20 cellular contexts compared by ENCODE assay signal in genomic region chr7:124914298-124914697, GRCh38.
DNase-seq lines count a peak whose midpoint lies in the region; ATAC-seq and TF ChIP-seq lines count a peak whose summit lies in the region.
"Had no signal": no experiment of that assay in that cellular context is flagged by ENCODE, and none has a peak within 500 bp of the region (broad histone marks: within the 10 kb centered on the region; RNA-seq: fewer than 3 reads in every experiment).

No MANE protein-coding gene starts in this region.

- H3F3A ChIP-seq in MM.1S (ENCODE audit: insufficient read depth, low read length) = peaks cover 22% of the 10 kb centered on the region

- ATAC-seq in GM18870 (IDR thresholded peaks at IDR 0.05; ENCODE audit: unreplicated experiment) = peak; percentile 71
- peak; percentile 80 for ATAC-seq in GM21526 (IDR thresholded peaks at IDR 0.05; ENCODE audit: low FRiP score, unreplicated experiment)
- ATAC-seq in HG02885 (IDR thresholded peaks at IDR 0.05; ENCODE audit: poor library complexity, unreplicated experiment) = peak; percentile 69
- ATAC-seq in HG03571 (IDR thresholded peaks at IDR 0.05; ENCODE audit: unreplicated experiment) = no peak
- ATAC-seq: HepG2; natural killer cell treated with Interleukin-12 subunit alpha and Interleukin-12 subunit beta and Interleukin-15 and Interleukin-18, amount 100 ng/mL, for 72 hours had no signal

- CTCF ChIA-PET in activated naive CD4-positive, alpha-beta T cell treated with anti-CD3 and anti-CD28 coated beads, Interleukin-2, amount 10 ng/mL, durations not matched to agents 7 days and 5 days (lab: Charles Lee) = no interaction called here

- no peaks in the 10 kb centered on the region for H3K9me2 ChIP-seq in MM.1S (replicated peaks; ENCODE audit: insufficient read depth, low read length)

- no peak for TF ChIP-seq CTCF in MM.1S (IDR thresholded peaks at IDR 0.05; ENCODE audit: low read length)

- peaks cover 47% of the 10 kb centered on the region for H3K4me1 ChIP-seq in MM.1S (ENCODE audit: low read length)
- H3K4me1 ChIP-seq: prostate gland had no signal

- peak; percentile 77 for DNase-seq in MM.1S
- no peak for DNase-seq in activated naive CD4-positive, alpha-beta T cell treated with anti-CD3 and anti-CD28 coated beads, Interleukin-2, amount 10 ng/mL, durations not matched to agents 7 days and 5 days
- DNase-seq in DMS 273 treated with DMSO at 0.1 percent for 48 hours (lab: John Stamatoyannopoulos, UW) = no peak
- DNase-seq: activated CD4-positive, alpha-beta T cell treated with anti-CD3 and anti-CD28 coated beads for 48 hours; activated naive CD4-positive, alpha-beta T cell treated with Interleukin-2 at 50 U/mL for 16 hours; activated T-cell treated with anti-CD3 and anti-CD28 coated beads for 4 hours; COR-L47; kidney glomerular epithelial cell; mesendoderm; MG63; NCI-H226; NK-92 treated with Interleukin-12 subunit alpha and Interleukin-12 subunit beta, amount 100 ng/mL, for 24 hours; RPMI8226 had no signal

- no peaks in the 10 kb centered on the region for H3K4me1 Mint-ChIP-seq in activated naive CD4-positive, alpha-beta T cell treated with anti-CD3 and anti-CD28 coated beads, Interleukin-2, amount 10 ng/mL, durations not matched to agents 7 days and 5 days

- H3K4me3 ChIP-seq in MM.1S (ENCODE audit: low read length) = no peak overlapping the region
- H3K4me3 ChIP-seq: MG63, prostate gland had no signal

- no peaks in the 10 kb centered on the region for H3K9me3 ChIP-seq in MM.1S (replicated peaks; ENCODE audit: insufficient read depth, low read length)
- H3K9me3 ChIP-seq: MG63, prostate gland had no signal

- peak overlapping the region; percentile 21; the same call in 1 of the 2 replicates for H3K9ac ChIP-seq in MM.1S (ENCODE audit: low read length)

- H3K36me3 Mint-ChIP-seq in activated naive CD4-positive, alpha-beta T cell treated with anti-CD3 and anti-CD28 coated beads, Interleukin-2, amount 10 ng/mL, durations not matched to agents 7 days and 5 days = peaks cover 11% of the 10 kb centered on the region

- H3K9me3 Mint-ChIP-seq in activated naive CD4-positive, alpha-beta T cell treated with anti-CD3 and anti-CD28 coated beads, Interleukin-2, amount 10 ng/mL, durations not matched to agents 7 days and 5 days = no peaks in the 10 kb centered on the region
- H3K9me3 Mint-ChIP-seq: natural killer cell treated with Interleukin-12 subunit alpha and Interleukin-12 subunit beta and Interleukin-15 and Interleukin-18, amount 100 ng/mL, for 72 hours had no signal

- no peak overlapping the region for H3K27ac Mint-ChIP-seq in activated naive CD4-positive, alpha-beta T cell treated with anti-CD3 and anti-CD28 coated beads, Interleukin-2, amount 10 ng/mL, durations not matched to agents 7 days and 5 days
- H3K27ac Mint-ChIP-seq: natural killer cell treated with Interleukin-12 subunit alpha and Interleukin-12 subunit beta and Interleukin-15 and Interleukin-18, amount 100 ng/mL, for 72 hours had no signal

- H2AFZ ChIP-seq in MM.1S (ENCODE audit: low read length) = 0 out of 2 replicates have a peak overlapping the region, but pooled peaks have one; percentile 15

- no peak overlapping the region for H3K4me3 Mint-ChIP-seq in activated naive CD4-positive, alpha-beta T cell treated with anti-CD3 and anti-CD28 coated beads, Interleukin-2, amount 10 ng/mL, durations not matched to agents 7 days and 5 days
- H3K4me3 Mint-ChIP-seq: natural killer cell treated with Interleukin-12 subunit alpha and Interleukin-12 subunit beta and Interleukin-15 and Interleukin-18, amount 100 ng/mL, for 72 hours had no signal

- H3K4me2 ChIP-seq in MM.1S (ENCODE audit: low read depth, low read length) = peak overlapping the region; percentile 63

- H3K27me3 ChIP-seq in MM.1S (replicated peaks; ENCODE audit: insufficient read depth, low read length) = no peaks in the 10 kb centered on the region
- H3K27me3 ChIP-seq: MG63 had no signal

- H4K20me1 ChIP-seq in MM.1S (ENCODE audit: insufficient read depth, low read length) = no peaks in the 10 kb centered on the region

- no peaks in the 10 kb centered on the region for H3K27me3 Mint-ChIP-seq in activated naive CD4-positive, alpha-beta T cell treated with anti-CD3 and anti-CD28 coated beads, Interleukin-2, amount 10 ng/mL, durations not matched to agents 7 days and 5 days
- H3K27me3 Mint-ChIP-seq: natural killer cell treated with Interleukin-12 subunit alpha and Interleukin-12 subunit beta and Interleukin-15 and Interleukin-18, amount 100 ng/mL, for 72 hours had no signal

- peak overlapping the region; percentile 53; the same call in 1 of the 2 replicates for H3K27ac ChIP-seq in MM.1S (ENCODE audit: low read length)
- H3K27ac ChIP-seq: prostate gland had no signal

- peaks cover 70% of the 10 kb centered on the region for H3K79me2 ChIP-seq in MM.1S (ENCODE audit: low read length)

- no peaks in the 10 kb centered on the region for H3K36me3 ChIP-seq in MM.1S (replicated peaks; ENCODE audit: insufficient read depth, low read length)
- H3K36me3 ChIP-seq: MG63, prostate gland had no signal
